8 cellular contexts compared by ENCODE assay signal in the genomic region with DNA sequence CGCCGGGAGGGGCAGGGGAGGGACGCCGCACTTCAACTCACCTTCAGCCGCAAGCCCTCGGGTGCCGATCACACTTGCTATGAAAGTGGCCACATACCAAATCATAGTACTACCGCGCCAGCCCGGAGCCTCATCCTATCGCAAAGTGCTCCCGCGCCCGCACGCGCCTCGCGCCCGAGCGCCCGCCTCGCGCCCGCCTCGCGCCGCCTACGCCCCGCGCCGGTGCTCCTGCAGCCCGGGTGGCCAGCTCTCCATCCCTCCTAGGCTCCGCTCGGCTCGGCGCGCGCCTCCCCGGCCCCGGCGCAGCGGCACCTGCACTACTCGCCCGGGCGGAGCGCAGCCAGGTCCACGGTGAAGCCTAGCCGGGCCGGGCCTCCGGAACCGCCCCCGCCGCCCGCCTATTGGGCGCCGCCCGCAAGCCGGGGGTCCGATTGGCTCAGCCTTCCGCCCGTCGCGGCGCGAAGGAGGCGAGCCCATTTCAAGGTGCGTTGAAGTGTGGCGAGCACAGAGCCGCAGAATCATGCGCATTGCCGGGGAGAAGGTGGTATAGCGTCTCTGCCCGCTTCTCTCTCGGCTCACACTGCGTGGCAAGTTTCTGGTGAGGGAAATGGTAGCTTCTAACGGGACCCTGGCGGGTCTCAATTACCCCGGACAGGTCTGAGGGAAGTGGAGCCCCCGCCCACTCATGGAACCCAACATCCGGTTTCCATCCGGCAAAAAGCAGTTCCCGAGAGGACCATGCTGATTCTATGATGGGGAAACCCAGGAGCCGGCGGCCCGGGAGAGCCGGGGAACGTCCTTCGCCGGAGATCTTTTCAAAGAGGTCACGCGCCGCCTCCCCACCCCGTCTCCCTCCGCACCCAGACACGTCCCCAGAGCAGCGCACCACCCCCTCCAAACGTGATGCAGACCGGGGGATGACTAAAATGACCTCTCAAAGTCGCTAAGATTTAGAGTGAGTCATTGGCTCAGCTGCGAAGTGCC. TPM values are rescaled to one million over a fixed set of nuclear protein-coding genes. Genes with fewer than 3 reads are reported as not detected.
DNase-seq lines count a peak whose midpoint lies in the region; ATAC-seq, FAIRE-seq and TF ChIP-seq lines count a peak whose summit lies in the region.

A gene with protein sequence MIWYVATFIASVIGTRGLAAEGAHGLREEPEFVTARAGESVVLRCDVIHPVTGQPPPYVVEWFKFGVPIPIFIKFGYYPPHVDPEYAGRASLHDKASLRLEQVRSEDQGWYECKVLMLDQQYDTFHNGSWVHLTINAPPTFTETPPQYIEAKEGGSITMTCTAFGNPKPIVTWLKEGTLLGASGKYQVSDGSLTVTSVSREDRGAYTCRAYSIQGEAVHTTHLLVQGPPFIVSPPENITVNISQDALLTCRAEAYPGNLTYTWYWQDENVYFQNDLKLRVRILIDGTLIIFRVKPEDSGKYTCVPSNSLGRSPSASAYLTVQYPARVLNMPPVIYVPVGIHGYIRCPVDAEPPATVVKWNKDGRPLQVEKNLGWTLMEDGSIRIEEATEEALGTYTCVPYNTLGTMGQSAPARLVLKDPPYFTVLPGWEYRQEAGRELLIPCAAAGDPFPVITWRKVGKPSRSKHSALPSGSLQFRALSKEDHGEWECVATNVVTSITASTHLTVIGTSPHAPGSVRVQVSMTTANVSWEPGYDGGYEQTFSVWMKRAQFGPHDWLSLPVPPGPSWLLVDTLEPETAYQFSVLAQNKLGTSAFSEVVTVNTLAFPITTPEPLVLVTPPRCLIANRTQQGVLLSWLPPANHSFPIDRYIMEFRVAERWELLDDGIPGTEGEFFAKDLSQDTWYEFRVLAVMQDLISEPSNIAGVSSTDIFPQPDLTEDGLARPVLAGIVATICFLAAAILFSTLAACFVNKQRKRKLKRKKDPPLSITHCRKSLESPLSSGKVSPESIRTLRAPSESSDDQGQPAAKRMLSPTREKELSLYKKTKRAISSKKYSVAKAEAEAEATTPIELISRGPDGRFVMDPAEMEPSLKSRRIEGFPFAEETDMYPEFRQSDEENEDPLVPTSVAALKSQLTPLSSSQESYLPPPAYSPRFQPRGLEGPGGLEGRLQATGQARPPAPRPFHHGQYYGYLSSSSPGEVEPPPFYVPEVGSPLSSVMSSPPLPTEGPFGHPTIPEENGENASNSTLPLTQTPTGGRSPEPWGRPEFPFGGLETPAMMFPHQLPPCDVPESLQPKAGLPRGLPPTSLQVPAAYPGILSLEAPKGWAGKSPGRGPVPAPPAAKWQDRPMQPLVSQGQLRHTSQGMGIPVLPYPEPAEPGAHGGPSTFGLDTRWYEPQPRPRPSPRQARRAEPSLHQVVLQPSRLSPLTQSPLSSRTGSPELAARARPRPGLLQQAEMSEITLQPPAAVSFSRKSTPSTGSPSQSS (N-terminal part only) (minus strand): TSS at position 319 of the 984 bp plus-strand sequence. CDS start 214 bp downstream, at position 105.

- peak; percentile 99 for FAIRE-seq in GM12891 (lab: Jason Lieb, UNC)

- H3K36me3 Mint-ChIP-seq in chondrocyte (ENCODE audit: low read depth) (no peaks in the 10 kb centered on the region), HFFc6 (ENCODE audit: low read depth) (no peaks in the 10 kb centered on the region)

- peaks cover 34% of the 10 kb centered on the region for H3K27me3 Mint-ChIP-seq in chondrocyte (ENCODE audit: low read depth)
- peaks cover 49% of the 10 kb centered on the region for H3K27me3 Mint-ChIP-seq in HFFc6 (ENCODE audit: insufficient read depth)

- TF ChIP-seq POLR2A in GM12891 (IDR thresholded peaks at IDR 0.05; ENCODE audit: low read depth, low read length) = no peak

- H3K9me3 Mint-ChIP-seq in chondrocyte (ENCODE audit: low read depth) (no peaks in the 10 kb centered on the region), HFFc6 (no peaks in the 10 kb centered on the region)

- peak within 1 kb of the TSS; percentile 49 for H3K27ac Mint-ChIP-seq in chondrocyte (ENCODE audit: unreplicated experiment)
- H3K27ac Mint-ChIP-seq in HFFc6 = no peak within 1 kb of the TSS

- peaks cover 39% of the 10 kb centered on the region for H3K4me1 Mint-ChIP-seq in chondrocyte (ENCODE audit: low read depth)
- H3K4me1 Mint-ChIP-seq in HFFc6 (ENCODE audit: low read depth) = peaks cover 5% of the 10 kb centered on the region; the same call in 1 of the 2 replicates

- H3K4me3 Mint-ChIP-seq in chondrocyte (ENCODE audit: unreplicated experiment) (peak within 1 kb of the TSS; percentile 83), HFFc6 (no peak within 1 kb of the TSS)

- DNase-seq in GM12891 (ENCODE audit: insufficient read length, low spot score) (peak; percentile 100), NCI-H2029 (lab: John Stamatoyannopoulos, UW) (peak; percentile 86), chondrocyte (ENCODE audit: low spot score) (no peak), kidney tubule cell (ENCODE audit: low spot score) (peak; percentile 89), HFFc6 (no peak)
- peak; percentile 90 to 91 for DNase-seq in activated CD4-positive, alpha-beta T cell treated with anti-CD3 and anti-CD28 coated beads for 4 hours
- DNase-seq in stimulated activated CD4-positive, alpha-beta T cell treated with anti-CD3 and anti-CD28 coated beads, Interleukin-1b, Interleukin-23, amount 100 ng/mL, for 24 hours (ENCODE audit: low read depth in 4 of 4, low spot score in 1 of 4) = peak; percentile 76 to 91 (median 83)

- TF ChIP-seq CTCF in chondrocyte (IDR thresholded peaks at IDR 0.05) = no peak
- TF ChIP-seq CTCF in HFFc6 (IDR thresholded peaks at IDR 0.05) = no peak

- ATAC-seq in HG02678 (IDR thresholded peaks at IDR 0.05; ENCODE audit: unreplicated experiment) = peak; percentile 99

TF ChIP-seq in GM12891, 5 proteins besides CTCF, POLR2A, EP300 and RAD21:
- peak; percentile 53 for TF ChIP-seq PAX5 (IDR thresholded peaks at IDR 0.05; ENCODE audit: insufficient read depth, low read length, severe bottlenecking)
- 0 out of 2 replicates have a peak, but pooled peaks have one; percentile 3 for TF ChIP-seq SPI1 (IDR thresholded peaks at IDR 0.05; ENCODE audit: low read depth, low read length)
- TF ChIP-seq TAF1 (IDR thresholded peaks at IDR 0.05; ENCODE audit: low read depth, low read length) = no peak
- no peak for TF ChIP-seq POLR2AphosphoS5 (IDR thresholded peaks at IDR 0.05; ENCODE audit: low read depth, low read length)

RNA-seq across cellular contexts. Expression of the gene that starts here (rescaled TPM):
- polyA plus RNA-seq in GM12891 (2012; ENCODE audit: low read depth, missing spikeins) = 1.6 TPM
- total RNA-seq in chondrocyte = 8.4 to 18.3 TPM (median 9.3 TPM) in 3 replicates
- total RNA-seq in HFFc6 (2021; fragmentation: NEBNext Ultra II Directional; extraction: Animal tissue kit (Norgen Biotek cat#: 25700)) = not detected

Comparison
In these comparisons a context has a peak if more than half of its experiments do, and no peak if none do; other contexts are left out.
1. DNase-seq: peak in GM12891 (single experiment), NCI-H2029 (single experiment), activated CD4-positive, alpha-beta T cell treated with anti-CD3 and anti-CD28 coated beads for 4 hours (2 of 2), kidney tubule cell (single experiment) and stimulated activated CD4-positive, alpha-beta T cell treated with anti-CD3 and anti-CD28 coated beads, Interleukin-1b, Interleukin-23, amount 100 ng/mL, for 24 hours (4 of 4); none in chondrocyte (single experiment) and HFFc6 (single experiment).